Comparison of ENCODE assay signal across 1 cellular context in genomic region chr1:26282694-26283019, GRCh38.
TF ChIP-seq lines count a peak whose summit lies in the region.

No MANE protein-coding gene starts in this region.

TF ChIP-seq in IMR-90, 13 proteins besides CTCF, POLR2A, EP300 and RAD21 (continued from another document):
- TF ChIP-seq MXI1 (IDR thresholded peaks at IDR 0.05; ENCODE audit: borderline replicate concordance, low read depth, low read length) (no peak), FOS (IDR thresholded peaks at IDR 0.05; ENCODE audit: low read depth, low read length) (no peak), RCOR1 (IDR thresholded peaks at IDR 0.05; ENCODE audit: insufficient replicate concordance, low read length) (no peak), CHD1 (IDR thresholded peaks at IDR 0.05; ENCODE audit: low read depth, low read length) (no peak), MAZ (IDR thresholded peaks at IDR 0.05; ENCODE audit: borderline replicate concordance, low read depth, low read length) (no peak), SMC3 (IDR thresholded peaks at IDR 0.05; ENCODE audit: low read depth, low read length) (no peak), RFX5 (IDR thresholded peaks at IDR 0.05; ENCODE audit: low read depth, low read length) (no peak)
